Comparison of ENCODE assay signal across 8 cellular contexts in the genomic region with DNA sequence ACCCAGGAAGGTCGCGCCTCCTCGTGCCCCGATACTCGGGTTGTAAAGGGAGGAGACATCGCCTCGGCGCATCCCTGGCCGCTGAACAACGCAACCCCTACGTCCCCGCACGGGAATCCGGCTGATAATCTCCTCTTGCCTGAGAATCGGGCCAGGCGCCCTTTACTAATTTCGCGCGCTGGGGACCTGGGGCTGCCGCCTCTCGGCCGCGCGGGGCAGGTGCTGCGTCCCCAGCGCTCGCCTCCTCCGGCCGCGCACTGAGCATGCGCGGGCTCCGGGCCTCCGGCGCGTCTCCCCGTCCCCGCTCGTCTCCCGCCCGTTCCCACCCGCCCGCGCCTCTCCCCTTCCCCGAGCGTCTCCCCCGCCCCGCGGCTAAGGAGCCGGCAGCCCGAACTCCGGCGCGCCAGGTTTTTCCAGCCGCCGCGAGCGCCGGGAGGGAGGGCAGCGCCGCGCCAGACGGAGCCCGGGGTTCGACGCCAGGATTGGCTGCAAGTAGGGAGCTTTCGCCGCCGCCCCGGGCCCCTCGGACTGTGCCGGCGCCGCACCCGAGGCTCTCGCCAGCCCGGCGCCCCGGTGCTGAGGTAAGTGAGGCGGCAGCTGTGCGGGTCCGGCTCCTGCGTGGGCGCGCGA. TPM values are rescaled to one million over a fixed set of nuclear protein-coding genes. Genes with fewer than 3 reads are reported as not detected.
DNase-seq lines count a peak whose midpoint lies in the region; ATAC-seq and TF ChIP-seq lines count a peak whose summit lies in the region.

CNTN4 (plus strand) TSS at position 469 of the 630 bp plus-strand sequence.

- no peaks in the 10 kb centered on the region for H3K36me3 Mint-ChIP-seq in progenitor cell of endocrine pancreas (ENCODE audit: insufficient read depth)
- H3K36me3 Mint-ChIP-seq in endothelial cell (ENCODE audit: low read depth, unreplicated experiment) = peaks cover 15% of the 10 kb centered on the region
- H3K36me3 Mint-ChIP-seq in activated T-helper 1 cell treated with anti-CD3 and anti-CD28 coated beads, Interleukin-12 subunit alpha, Interleukin-12 subunit beta, Interleukin-2, Interleukin-4 antibody, amounts not matched to agents 30 ng/mL and 10 ng/mL and 1 ng/mL, durations not matched to agents 14 hours and 24 hours and 36 hours (ENCODE audit: low read depth) = peaks cover 2% of the 10 kb centered on the region

- no peak within 1 kb of the TSS for H3K4me3 ChIP-seq in GM06990 (replicated peaks; ENCODE audit: low read depth, low read length)
- H3K4me3 ChIP-seq in right cardiac atrium (ENCODE audit: low read length) = peak within 1 kb of the TSS; percentile 67

- H3K9me3 Mint-ChIP-seq in progenitor cell of endocrine pancreas (ENCODE audit: low read depth) = peaks cover 3% of the 10 kb centered on the region
- H3K9me3 Mint-ChIP-seq in endothelial cell (ENCODE audit: unreplicated experiment) = peaks cover 48% of the 10 kb centered on the region
- H3K9me3 Mint-ChIP-seq in activated T-helper 1 cell treated with anti-CD3 and anti-CD28 coated beads, Interleukin-12 subunit alpha, Interleukin-12 subunit beta, Interleukin-2, Interleukin-4 antibody, amounts not matched to agents 30 ng/mL and 10 ng/mL and 1 ng/mL, durations not matched to agents 14 hours and 24 hours and 36 hours = no peaks in the 10 kb centered on the region

- intact Hi-C loops in right cardiac atrium (cut with DNase I) = no loop called here
- intact Hi-C loops in activated T-helper 1 cell treated with anti-CD3 and anti-CD28 coated beads, Interleukin-12 subunit alpha, Interleukin-12 subunit beta, Interleukin-2, Interleukin-4 antibody, amounts not matched to agents 30 ng/mL and 10 ng/mL and 1 ng/mL, durations not matched to agents 14 hours and 24 hours and 36 hours (cut with micrococcal nuclease) = no loop called here

- TF ChIP-seq CTCF in GM06990 (IDR thresholded peaks at IDR 0.05; ENCODE audit: insufficient read depth, low read length, poor library complexity, severe bottlenecking) (no peak), progenitor cell of endocrine pancreas (IDR thresholded peaks at IDR 0.05; ENCODE audit: unreplicated experiment) (peak; percentile 47), endothelial cell (IDR thresholded peaks at IDR 0.05; ENCODE audit: unreplicated experiment) (no peak)

- H3K36me3 ChIP-seq in GM06990 (ENCODE audit: control insufficient read depth, insufficient read depth, low read length) = no peaks in the 10 kb centered on the region

- no peaks in the 10 kb centered on the region for H3K4me1 ChIP-seq in right cardiac atrium (ENCODE audit: control insufficient read depth, insufficient read depth, low read length)

- H3K27ac ChIP-seq in right cardiac atrium (ENCODE audit: low read length) = no peak within 1 kb of the TSS

- peak; percentile 92 to 93 for ATAC-seq in right cardiac atrium

- H3K9me3 ChIP-seq in right cardiac atrium (ENCODE audit: control insufficient read depth, low read length) = no peaks in the 10 kb centered on the region

- DNase-seq in GM06990 (ENCODE audit: extremely low read depth, insufficient read length) = peak; percentile 5
- peak; percentile 76 for DNase-seq in NCI-H1092 (lab: John Stamatoyannopoulos, UW)
- peak; percentile 17 to 27 for DNase-seq in activated CD4-positive, alpha-beta T cell treated with anti-CD3 and anti-CD28 coated beads, Interleukin-2, amount 50 U/mL, for 48 hours
- peak; percentile 66 to 88 (median 85) for DNase-seq in right cardiac atrium
- peak; percentile 86 for DNase-seq in progenitor cell of endocrine pancreas (ENCODE audit: low spot score, unreplicated experiment)
- no peak for DNase-seq in NCI-H446 (lab: John Stamatoyannopoulos, UW)
- no peak for DNase-seq in endothelial cell (ENCODE audit: low spot score)
- no peak for DNase-seq in activated T-helper 1 cell treated with anti-CD3 and anti-CD28 coated beads, Interleukin-12 subunit alpha, Interleukin-12 subunit beta, Interleukin-2, Interleukin-4 antibody, amounts not matched to agents 30 ng/mL and 10 ng/mL and 1 ng/mL, durations not matched to agents 14 hours and 24 hours and 36 hours (ENCODE audit: low spot score)

- H3K27me3 ChIP-seq in GM06990 (replicated peaks; ENCODE audit: control insufficient read depth, insufficient read depth, low read length) (no peaks in the 10 kb centered on the region), right cardiac atrium (ENCODE audit: control insufficient read depth, insufficient read depth) (no peaks in the 10 kb centered on the region)

- H3K27me3 Mint-ChIP-seq in progenitor cell of endocrine pancreas = peaks cover 54% of the 10 kb centered on the region
- peaks cover 9% of the 10 kb centered on the region for H3K27me3 Mint-ChIP-seq in endothelial cell (ENCODE audit: unreplicated experiment)
- H3K27me3 Mint-ChIP-seq in activated T-helper 1 cell treated with anti-CD3 and anti-CD28 coated beads, Interleukin-12 subunit alpha, Interleukin-12 subunit beta, Interleukin-2, Interleukin-4 antibody, amounts not matched to agents 30 ng/mL and 10 ng/mL and 1 ng/mL, durations not matched to agents 14 hours and 24 hours and 36 hours (ENCODE audit: insufficient read depth) = peaks cover 32% of the 10 kb centered on the region

- peaks cover 20% of the 10 kb centered on the region for H3K4me1 Mint-ChIP-seq in progenitor cell of endocrine pancreas (ENCODE audit: low read depth)
- H3K4me1 Mint-ChIP-seq in endothelial cell (ENCODE audit: unreplicated experiment) = peaks cover 2% of the 10 kb centered on the region
- H3K4me1 Mint-ChIP-seq in activated T-helper 1 cell treated with anti-CD3 and anti-CD28 coated beads, Interleukin-12 subunit alpha, Interleukin-12 subunit beta, Interleukin-2, Interleukin-4 antibody, amounts not matched to agents 30 ng/mL and 10 ng/mL and 1 ng/mL, durations not matched to agents 14 hours and 24 hours and 36 hours (ENCODE audit: low read depth) = peaks cover 5% of the 10 kb centered on the region

- peak within 1 kb of the TSS; percentile 83 for H3K27ac Mint-ChIP-seq in progenitor cell of endocrine pancreas
- H3K27ac Mint-ChIP-seq in endothelial cell (ENCODE audit: unreplicated experiment) = no peak within 1 kb of the TSS
- no peak within 1 kb of the TSS for H3K27ac Mint-ChIP-seq in activated T-helper 1 cell treated with anti-CD3 and anti-CD28 coated beads, Interleukin-12 subunit alpha, Interleukin-12 subunit beta, Interleukin-2, Interleukin-4 antibody, amounts not matched to agents 30 ng/mL and 10 ng/mL and 1 ng/mL, durations not matched to agents 14 hours and 24 hours and 36 hours

- WGBS in right cardiac atrium = 1% methylated on average over 86 of the region's 86 CpGs

- H3K4me3 Mint-ChIP-seq in progenitor cell of endocrine pancreas (ENCODE audit: low read depth) (peak within 1 kb of the TSS; percentile 88), endothelial cell (ENCODE audit: unreplicated experiment) (no peak within 1 kb of the TSS)
- no peak within 1 kb of the TSS for H3K4me3 Mint-ChIP-seq in activated T-helper 1 cell treated with anti-CD3 and anti-CD28 coated beads, Interleukin-12 subunit alpha, Interleukin-12 subunit beta, Interleukin-2, Interleukin-4 antibody, amounts not matched to agents 30 ng/mL and 10 ng/mL and 1 ng/mL, durations not matched to agents 14 hours and 24 hours and 36 hours

RNA-seq across cellular contexts. Expression of gene CNTN4, which starts in this region (rescaled TPM):
- total RNA-seq in right cardiac atrium (1 to 10 TPM; 1.7 to 6.8 (median 3.3) TPM), progenitor cell of endocrine pancreas (16.1 and 23.5 TPM in 2 replicates), endothelial cell (ENCODE audit: unreplicated experiment) (not detected)
- polyA plus RNA-seq in right cardiac atrium = 1.9 TPM
- not detected in 2 replicates for total RNA-seq in activated T-helper 1 cell treated with anti-CD3 and anti-CD28 coated beads, Interleukin-12 subunit alpha, Interleukin-12 subunit beta, Interleukin-2, Interleukin-4 antibody, amounts not matched to agents 30 ng/mL and 10 ng/mL and 1 ng/mL, durations not matched to agents 14 hours and 24 hours and 36 hours

Comparison
In these comparisons a context has a peak if more than half of its experiments do, and no peak if none do; other contexts are left out.
1. DNase-seq: peak in GM06990 (single experiment), NCI-H1092 (single experiment), activated CD4-positive, alpha-beta T cell treated with anti-CD3 and anti-CD28 coated beads, Interleukin-2, amount 50 U/mL, for 48 hours (2 of 2), right cardiac atrium (3 of 3) and progenitor cell of endocrine pancreas (single experiment); none in NCI-H446 (0 of 2), endothelial cell (single experiment) and activated T-helper 1 cell treated with anti-CD3 and anti-CD28 coated beads, Interleukin-12 subunit alpha, Interleukin-12 subunit beta, Interleukin-2, Interleukin-4 antibody, amounts not matched to agents 30 ng/mL and 10 ng/mL and 1 ng/mL, durations not matched to agents 14 hours and 24 hours and 36 hours (single experiment).